ENCODE assay signal across 18 cellular contexts in genomic region chr2:3179626-3180025, GRCh38.
DNase-seq lines count a peak whose midpoint lies in the region; ATAC-seq, FAIRE-seq and TF ChIP-seq lines count a peak whose summit lies in the region.
"Had no signal": no experiment of that assay in that cellular context is flagged by ENCODE, and none has a peak within 500 bp of the region (broad histone marks: within the 10 kb centered on the region; RNA-seq: fewer than 3 reads in every experiment).

No MANE protein-coding gene starts in this region.

- 0 out of 2 replicates have a peak, but pooled peaks cover 2% of the 10 kb centered on the region for H3K79me2 ChIP-seq in SK-N-SH (ENCODE audit: insufficient read depth)

- TF ChIP-seq EP300 in SK-N-SH (IDR thresholded peaks at IDR 0.05; ENCODE audit: borderline replicate concordance in 1 of 2, low read depth in 1 of 2, low read length in 1 of 2): no peak

- H3K4me3 ChIP-seq in SK-N-SH (ENCODE audit: low read depth in 2 of 2, low read length in 1 of 2) (no peak overlapping the region), kidney (ENCODE audit: low read length in 2 of 2) (no peak overlapping the region)
- no peak overlapping the region for H3K4me3 ChIP-seq in BLaER1 treated with 17β-estradiol and CSF1 and Interleukin-3, amounts not matched to agents 10 nM and 100 nM

- TF ChIP-seq RAD21 in SK-N-SH (IDR thresholded peaks at IDR 0.05; ENCODE audit: low read length): no peak

- peaks cover 6% of the 10 kb centered on the region for H3K36me3 Mint-ChIP-seq in stimulated activated effector memory CD8-positive, alpha-beta T cell treated with anti-CD3 and anti-CD28 coated beads, Interleukin-12 subunit alpha, Interleukin-12 subunit beta, amount 100 ng/mL, for 72 hours

- H3K9me3 ChIP-seq in SK-N-SH (no peaks in the 10 kb centered on the region), kidney (ENCODE audit: control insufficient read depth in 1 of 2, low read length in 2 of 2) (no peaks in the 10 kb centered on the region)
- H3K9me3 ChIP-seq in BLaER1 treated with 17β-estradiol and CSF1 and Interleukin-3, amounts not matched to agents 10 nM and 100 nM (replicated peaks in 1 of 11): no peaks in the 10 kb centered on the region

- H3F3A ChIP-seq in SK-N-SH (replicated peaks; ENCODE audit: insufficient read depth): no peaks in the 10 kb centered on the region

- H3K9ac ChIP-seq in SK-N-SH: no peak overlapping the region
- no peak overlapping the region for H3K9ac ChIP-seq in BLaER1 treated with 17β-estradiol and CSF1 and Interleukin-3, amounts not matched to agents 10 nM and 100 nM
- no peak overlapping the region for H3K9ac ChIP-seq in kidney (ENCODE audit: low read length in 2 of 2)

- no peak overlapping the region for H3K4me2 ChIP-seq in SK-N-SH
- H3K4me2 ChIP-seq in BLaER1 treated with 17β-estradiol and CSF1 and Interleukin-3, amounts not matched to agents 10 nM and 100 nM: peak overlapping the region in 8 of 11 experiments; percentile 59 to 94 (median 81); a peak in 13 of 22 replicates

- H3K9me2 ChIP-seq in SK-N-SH: no peaks in the 10 kb centered on the region

- no peak overlapping the region for H3K4me3 Mint-ChIP-seq in stimulated activated effector memory CD8-positive, alpha-beta T cell treated with anti-CD3 and anti-CD28 coated beads, Interleukin-12 subunit alpha, Interleukin-12 subunit beta, amount 100 ng/mL, for 72 hours
- H3K4me3 Mint-ChIP-seq: CD4-positive, alpha-beta T cell; HFFc6 had no signal

- intact Hi-C loops in kidney (cut with DNase I): no loop called here

- H3K36me3 ChIP-seq in SK-N-SH (replicated peaks in 1 of 2; ENCODE audit: control insufficient read depth in 1 of 2, insufficient read depth in 2 of 2, low read length in 1 of 2) (peaks cover 0 to 10% of the 10 kb centered on the region in 2 experiments), kidney (ENCODE audit: control insufficient read depth in 1 of 2, insufficient read depth in 2 of 2, low read length in 2 of 2) (no peaks in the 10 kb centered on the region)
- H3K36me3 ChIP-seq in BLaER1 treated with 17β-estradiol and CSF1 and Interleukin-3, amounts not matched to agents 10 nM and 100 nM: peaks cover 0 to 26% (median 6%) of the 10 kb centered on the region in 11 experiments; a peak in 10 of 22 replicates

- DNase-seq in SK-N-SH (peak; percentile 38), kidney (peak; percentile 51)
- DNase-seq in stimulated activated effector memory CD8-positive, alpha-beta T cell treated with anti-CD3 and anti-CD28 coated beads, Interleukin-12 subunit alpha, Interleukin-12 subunit beta, amount 100 ng/mL, for 72 hours (ENCODE audit: low spot score in 2 of 2): no peak
- no peak for DNase-seq in activated CD4-positive, alpha-beta T cell treated with anti-CD3 and anti-CD28 coated beads, Interleukin-2, amount 50 U/mL, for 4 hours
- DNase-seq: 8988T; AML-193; C1 segment of cervical spinal cord; Calu3; CD4-positive, alpha-beta T cell; DMS79 treated with DMSO at 0.1 percent for 48 hours; EL; HCEC 1CT; HFFc6 had no signal

- POLR2A ChIA-PET in SK-N-SH (lab: Yijun Ruan, JAX): interaction anchor here (1.4 kb wide), 1 partner anchor 52 kb away, joined by 5 read pairs; no protein-coding TSS in a partner anchor

- H3K4me1 ChIP-seq in SK-N-SH (ENCODE audit: control insufficient read depth in 1 of 2, insufficient read depth in 2 of 2, low read depth in 1 of 2, low read length in 1 of 2) (peaks cover 0 to 33% of the 10 kb centered on the region in 2 experiments; a peak in 1 of 4 replicates), kidney (ENCODE audit: control insufficient read depth in 1 of 2, insufficient read depth in 1 of 2, low read depth in 1 of 2, low read length in 2 of 2) (peaks cover 8 to 13% of the 10 kb centered on the region in 2 donors)
- H3K4me1 ChIP-seq in BLaER1 treated with 17β-estradiol and CSF1 and Interleukin-3, amounts not matched to agents 10 nM and 100 nM: peaks cover 0 to 57% (median 56%) of the 10 kb centered on the region in 10 experiments; a peak in 16 of 20 replicates

- peak overlapping the region; percentile 60 for H3K27ac Mint-ChIP-seq in stimulated activated effector memory CD8-positive, alpha-beta T cell treated with anti-CD3 and anti-CD28 coated beads, Interleukin-12 subunit alpha, Interleukin-12 subunit beta, amount 100 ng/mL, for 72 hours
- H3K27ac Mint-ChIP-seq: CD4-positive, alpha-beta T cell; HFFc6 had no signal

- CTCF ChIA-PET in SK-N-SH (lab: Yijun Ruan, JAX): interaction anchor here (1.2 to 2.8 kb wide), 4 partner anchors 10 to 120 kb away, joined by 3 to 18 read pairs (median 4); no protein-coding TSS in a partner anchor

- no peaks in the 10 kb centered on the region for H4K20me1 ChIP-seq in SK-N-SH (ENCODE audit: insufficient read depth)
- H4K20me1 ChIP-seq in BLaER1 treated with 17β-estradiol and CSF1 and Interleukin-3, amounts not matched to agents 10 nM and 100 nM: peaks cover 0 to 65% (median 29%) of the 10 kb centered on the region in 11 experiments; a peak in 16 of 22 replicates

- no peaks in the 10 kb centered on the region for H3K9me3 Mint-ChIP-seq in stimulated activated effector memory CD8-positive, alpha-beta T cell treated with anti-CD3 and anti-CD28 coated beads, Interleukin-12 subunit alpha, Interleukin-12 subunit beta, amount 100 ng/mL, for 72 hours
- H3K9me3 Mint-ChIP-seq: CD4-positive, alpha-beta T cell had no signal

- peaks cover 12% of the 10 kb centered on the region for H3K4me1 Mint-ChIP-seq in stimulated activated effector memory CD8-positive, alpha-beta T cell treated with anti-CD3 and anti-CD28 coated beads, Interleukin-12 subunit alpha, Interleukin-12 subunit beta, amount 100 ng/mL, for 72 hours

- no peak overlapping the region for H2AFZ ChIP-seq in SK-N-SH (ENCODE audit: low read depth)

- WGBS in SK-N-SH (ENCODE audit: low lambda C conversion rate): 97% methylated on average over 9 of the region's 11 CpGs

- H3K27me3 ChIP-seq in SK-N-SH (ENCODE audit: insufficient read depth): no peaks in the 10 kb centered on the region
- H3K27me3 ChIP-seq in BLaER1 treated with 17β-estradiol and CSF1 and Interleukin-3, amounts not matched to agents 10 nM and 100 nM: no peaks in the 10 kb centered on the region

- ATAC-seq in SK-N-SH treated with all-trans-retinoic acid at 6 μM for 48 hours (no peak; the same call in 2 of the 3 replicates), HG03139 (IDR thresholded peaks at IDR 0.05; ENCODE audit: unreplicated experiment) (no peak)
- ATAC-seq in stimulated activated effector memory CD8-positive, alpha-beta T cell treated with anti-CD3 and anti-CD28 coated beads, Interleukin-12 subunit alpha, Interleukin-12 subunit beta, amount 100 ng/mL, for 72 hours: no peak

- H3K27ac ChIP-seq in SK-N-SH (ENCODE audit: low read depth in 2 of 2, low read length in 1 of 2) (peak overlapping the region in 1 of 2 experiments; percentile 65; a peak in 1 of 4 replicates), kidney (ENCODE audit: low read depth in 2 of 2, low read length in 2 of 2) (no peak overlapping the region)
- H3K27ac ChIP-seq in BLaER1 treated with 17β-estradiol and CSF1 and Interleukin-3, amounts not matched to agents 10 nM and 100 nM: no peak overlapping the region

- FAIRE-seq in kidney (lab: Jason Lieb, UNC): no peak
- FAIRE-seq: G401.6, HepG2 had no signal

- no peak for TF ChIP-seq CTCF in SK-N-SH (IDR thresholded peaks at IDR 0.05)
- TF ChIP-seq CTCF in kidney (IDR thresholded peaks at IDR 0.05; ENCODE audit: borderline replicate concordance, extremely low read depth, insufficient read depth): no peak

TF ChIP-seq in SK-N-SH, 30 proteins besides CTCF, POLR2A, EP300 and RAD21:
- TF ChIP-seq FOSL2 (IDR thresholded peaks at IDR 0.05; ENCODE audit: borderline replicate concordance, low read depth) (no peak), ELF1 (IDR thresholded peaks at IDR 0.05) (no peak), POLR2AphosphoS5 (IDR thresholded peaks at IDR 0.05; ENCODE audit: low read depth, low read length) (no peak), JUND (IDR thresholded peaks at IDR 0.05) (no peak), NRF1 (IDR thresholded peaks at IDR 0.05; ENCODE audit: low read depth, low read length) (no peak)
- TF ChIP-seq, protein P1, sequence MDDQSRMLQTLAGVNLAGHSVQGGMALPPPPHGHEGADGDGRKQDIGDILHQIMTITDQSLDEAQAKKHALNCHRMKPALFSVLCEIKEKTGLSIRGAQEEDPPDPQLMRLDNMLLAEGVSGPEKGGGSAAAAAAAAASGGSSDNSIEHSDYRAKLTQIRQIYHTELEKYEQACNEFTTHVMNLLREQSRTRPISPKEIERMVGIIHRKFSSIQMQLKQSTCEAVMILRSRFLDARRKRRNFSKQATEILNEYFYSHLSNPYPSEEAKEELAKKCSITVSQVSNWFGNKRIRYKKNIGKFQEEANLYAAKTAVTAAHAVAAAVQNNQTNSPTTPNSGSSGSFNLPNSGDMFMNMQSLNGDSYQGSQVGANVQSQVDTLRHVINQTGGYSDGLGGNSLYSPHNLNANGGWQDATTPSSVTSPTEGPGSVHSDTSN (IDR thresholded peaks at IDR 0.05): no peak

TF ChIP-seq in SK-N-SH treated with all-trans-retinoic acid at 6 μM for 48 hours, 23 proteins besides CTCF, POLR2A, EP300 and RAD21:
- TF ChIP-seq TCF4 (CRISPR knock-in tag; IDR thresholded peaks at IDR 0.05; ENCODE audit: borderline replicate concordance) (no peak), ESRRG (CRISPR knock-in tag; IDR thresholded peaks at IDR 0.05) (no peak), ZNF70 (CRISPR knock-in tag; IDR thresholded peaks at IDR 0.05) (no peak), PPARA (CRISPR knock-in tag; IDR thresholded peaks at IDR 0.05; ENCODE audit: borderline replicate concordance) (no peak), BACH2 (CRISPR knock-in tag; IDR thresholded peaks at IDR 0.05; ENCODE audit: borderline replicate concordance) (no peak), ZFP3 (CRISPR knock-in tag; IDR thresholded peaks at IDR 0.05) (no peak), ZNF565 (CRISPR knock-in tag; conservative IDR thresholded peaks at IDR 0.05; ENCODE audit: low read depth) (no peak)

Comparison
In these comparisons a context has a peak if more than half of its experiments do, and no peak if none do; other contexts are left out.
1. DNase-seq: peak in SK-N-SH (single experiment) and kidney (single experiment); none in stimulated activated effector memory CD8-positive, alpha-beta T cell treated with anti-CD3 and anti-CD28 coated beads, Interleukin-12 subunit alpha, Interleukin-12 subunit beta, amount 100 ng/mL, for 72 hours (0 of 2) and activated CD4-positive, alpha-beta T cell treated with anti-CD3 and anti-CD28 coated beads, Interleukin-2, amount 50 U/mL, for 4 hours (0 of 2).